In the genomic region with DNA sequence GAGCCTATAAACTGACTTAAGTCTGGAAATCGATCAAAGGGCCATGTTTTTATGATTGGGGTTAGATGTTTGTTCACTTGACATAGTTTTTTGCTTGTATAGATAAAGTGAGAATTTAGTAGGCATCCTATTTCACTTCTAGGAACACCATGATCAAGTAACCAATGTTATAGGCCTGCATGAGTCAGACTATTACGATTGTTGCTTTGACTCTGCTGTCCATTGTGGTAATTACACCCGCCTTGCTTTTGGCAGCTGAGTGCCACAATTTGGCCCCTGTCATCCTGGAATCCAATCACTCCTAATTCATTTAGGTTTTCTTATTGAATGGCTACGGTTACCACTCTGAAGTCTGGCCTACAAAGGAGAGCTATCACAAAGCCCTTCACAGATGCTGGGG, we compare ENCODE assay signal across 17 cellular contexts.
DNase-seq lines count a peak whose midpoint lies in the region; TF ChIP-seq lines count a peak whose summit lies in the region.
"Had no signal": no experiment of that assay in that cellular context is flagged by ENCODE, and none has a peak within 500 bp of the region (broad histone marks: within the 10 kb centered on the region; RNA-seq: fewer than 3 reads in every experiment).

No MANE protein-coding gene starts in this region.

- in situ Hi-C loops in mammary epithelial cell (cut with MboI; ENCODE audit: low sequenced_read_pairs in 2 of 2) = loop anchor here in 1 of 2 donors (10.0 kb wide), 1 partner anchor 63 kb away; no protein-coding TSS in a partner anchor

- H2AFZ ChIP-seq in mammary epithelial cell (ENCODE audit: low read depth, low read length) = no peak overlapping the region
- H2AFZ ChIP-seq in fibroblast of lung (ENCODE audit: low read length) = no peak overlapping the region
- no peak overlapping the region for H2AFZ ChIP-seq in smooth muscle cell (ENCODE audit: low read depth)

- H3K36me3 Mint-ChIP-seq in MCF 10A (ENCODE audit: insufficient read depth, unreplicated experiment) = no peaks in the 10 kb centered on the region
- H3K36me3 Mint-ChIP-seq: CD14-positive monocyte; CD8-positive, alpha-beta T cell had no signal

- no peaks in the 10 kb centered on the region for H3K27me3 ChIP-seq in breast epithelium
- no peaks in the 10 kb centered on the region for H3K27me3 ChIP-seq in mammary epithelial cell (ENCODE audit: insufficient read depth, low read length)
- H3K27me3 ChIP-seq in fibroblast of lung (ENCODE audit: control insufficient read depth, insufficient read depth, low read length) = no peaks in the 10 kb centered on the region
- no peaks in the 10 kb centered on the region for H3K27me3 ChIP-seq in smooth muscle cell (ENCODE audit: low read depth)

- H3K27ac ChIP-seq in breast epithelium = no peak overlapping the region
- no peak overlapping the region for H3K27ac ChIP-seq in mammary epithelial cell (ENCODE audit: insufficient read depth, low read depth, low read length)
- H3K27ac ChIP-seq in fibroblast of lung (ENCODE audit: insufficient read depth, low read length) = no peak overlapping the region
- H3K27ac ChIP-seq in smooth muscle cell (ENCODE audit: low read depth) = no peak overlapping the region
- H3K27ac ChIP-seq: 22Rv1 had no signal

- DNase-seq in MCF 10A (ENCODE audit: unreplicated experiment) = peak; percentile 32
- no peak for DNase-seq in breast epithelium (ENCODE audit: low spot score in 2 of 2)
- peak; percentile 36 for DNase-seq in mammary epithelial cell
- DNase-seq in fibroblast of lung (ENCODE audit: low read depth in 2 of 2) = peak; percentile 17 to 45
- no peak for DNase-seq in activated CD4-positive, alpha-beta T cell treated with anti-CD3 and anti-CD28 coated beads for 1 hour
- DNase-seq in foreskin melanocyte = no peak
- no peak for DNase-seq in smooth muscle cell (lab: John Stamatoyannopoulos, UW; ENCODE audit: unreplicated experiment)
- DNase-seq in activated CD8-positive, alpha-beta memory T cell treated with anti-CD3 and anti-CD28 coated beads for 24 hours = no peak
- DNase-seq: CD8-positive, alpha-beta T cell; COR-L47; DMS153; DMS79 treated with DMSO at 0.1 percent for 48 hours; EL; HFFc6 had no signal

- no TSS peak for BruUV-seq in MCF 10A (replicated peaks; lab: Mats Ljungman, UMichigan)
- BruUV-seq in mammary epithelial cell (replicated peaks; lab: Mats Ljungman, UMichigan) = no TSS peak

- dilution Hi-C loops in mammary epithelial cell (cut with HindIII; ENCODE audit: low sequenced_read_pairs) = no loop called here

- H3K36me3 ChIP-seq in breast epithelium (no peaks in the 10 kb centered on the region), mammary epithelial cell (ENCODE audit: insufficient read depth, low read length) (no peaks in the 10 kb centered on the region), fibroblast of lung (ENCODE audit: control insufficient read depth, insufficient read depth, low read length) (no peaks in the 10 kb centered on the region), smooth muscle cell (ENCODE audit: low read depth) (no peaks in the 10 kb centered on the region)
- H3K36me3 ChIP-seq: HAP-1 had no signal

- WGBS in mammary epithelial cell (ENCODE audit: low coverage, missing lambda C conversion rate) = 69% methylated on average over 4 of the region's 4 CpGs
- WGBS in smooth muscle cell (ENCODE audit: low lambda C conversion rate) = 91% methylated on average over 4 of the region's 4 CpGs

- H4K20me1 ChIP-seq in mammary epithelial cell (ENCODE audit: insufficient read depth, low read length) = no peaks in the 10 kb centered on the region
- no peaks in the 10 kb centered on the region for H4K20me1 ChIP-seq in fibroblast of lung (ENCODE audit: control insufficient read depth, extremely low read depth, insufficient read depth, low read length)
- no peaks in the 10 kb centered on the region for H4K20me1 ChIP-seq in smooth muscle cell (ENCODE audit: low read depth)

- no peak for TF ChIP-seq CTCF in MCF 10A (IDR thresholded peaks at IDR 0.05; ENCODE audit: unreplicated experiment)
- TF ChIP-seq CTCF in breast epithelium (IDR thresholded peaks at IDR 0.05) = no peak
- TF ChIP-seq CTCF in mammary epithelial cell (conservative IDR thresholded peaks at IDR 0.05 in 1 of 2, IDR thresholded peaks at IDR 0.05 in 1 of 2; ENCODE audit: extremely low read depth in 1 of 2, insufficient read depth in 1 of 2, low read depth in 1 of 2, low read length in 2 of 2) = no peak
- TF ChIP-seq CTCF in fibroblast of lung (conservative IDR thresholded peaks at IDR 0.05 in 1 of 2, IDR thresholded peaks at IDR 0.05 in 1 of 2; ENCODE audit: low read depth in 1 of 2, low read length in 2 of 2) = no peak
- TF ChIP-seq CTCF in smooth muscle cell (IDR thresholded peaks at IDR 0.05; ENCODE audit: borderline replicate concordance, insufficient read depth, poor library complexity, severe bottlenecking) = no peak

- intact Hi-C loops in MCF 10A (cut with micrococcal nuclease) = no loop called here
- intact Hi-C loops in breast epithelium (cut with DNase I; ENCODE audit: low total_unique reads) = no loop called here
- intact Hi-C loops in mammary epithelial cell (cut with micrococcal nuclease) = no loop called here

- peaks cover 11% of the 10 kb centered on the region for H3K9me3 Mint-ChIP-seq in MCF 10A (ENCODE audit: unreplicated experiment)

- H3K79me2 ChIP-seq in mammary epithelial cell (ENCODE audit: insufficient read depth, low read length) (no peaks in the 10 kb centered on the region), fibroblast of lung (ENCODE audit: control insufficient read depth, insufficient read depth, low read length) (no peaks in the 10 kb centered on the region), smooth muscle cell (ENCODE audit: low read depth) (no peaks in the 10 kb centered on the region)

- H3K4me2 ChIP-seq in mammary epithelial cell (ENCODE audit: insufficient read depth, low read depth, low read length) (no peak overlapping the region), fibroblast of lung (ENCODE audit: extremely low read depth, insufficient read depth, low read length) (no peak overlapping the region), smooth muscle cell (no peak overlapping the region)

- H3K27me3 Mint-ChIP-seq in MCF 10A (ENCODE audit: insufficient read depth, unreplicated experiment) = no peaks in the 10 kb centered on the region

- H3K4me1 ChIP-seq in breast epithelium = no peaks in the 10 kb centered on the region
- H3K4me1 ChIP-seq in mammary epithelial cell (ENCODE audit: insufficient read depth, low read length) = peaks cover 3% of the 10 kb centered on the region
- H3K4me1 ChIP-seq in fibroblast of lung (ENCODE audit: control insufficient read depth, extremely low read depth, insufficient read depth, low read length) = no peaks in the 10 kb centered on the region
- H3K4me1 ChIP-seq in smooth muscle cell (ENCODE audit: low read depth) = no peaks in the 10 kb centered on the region
- H3K4me1 ChIP-seq: HAP-1 had no signal

- no peak overlapping the region for H3K9ac ChIP-seq in mammary epithelial cell (ENCODE audit: insufficient read depth, low read length)
- no peak overlapping the region for H3K9ac ChIP-seq in fibroblast of lung (ENCODE audit: insufficient read depth, low read length)
- no peak overlapping the region for H3K9ac ChIP-seq in smooth muscle cell (ENCODE audit: low read depth)

- no peaks in the 10 kb centered on the region for H3F3A ChIP-seq in smooth muscle cell (ENCODE audit: low read depth)

- H3K27ac Mint-ChIP-seq in MCF 10A (ENCODE audit: low read depth, unreplicated experiment) = no peak overlapping the region
- H3K27ac Mint-ChIP-seq: CD8-positive, alpha-beta T cell; HFFc6 had no signal

- H3K4me1 Mint-ChIP-seq in MCF 10A (ENCODE audit: insufficient read depth, unreplicated experiment) = peaks cover 12% of the 10 kb centered on the region
- H3K4me1 Mint-ChIP-seq: CD14-positive monocyte had no signal

- CTCF ChIA-PET in MCF 10A (lab: Yijun Ruan, JAX) = no interaction called here
- CTCF ChIA-PET in mammary epithelial cell (lab: Charles Lee; ENCODE audit: low non-redundant PET) = no interaction called here

- no peak overlapping the region for H3K4me3 Mint-ChIP-seq in MCF 10A (ENCODE audit: unreplicated experiment)
- H3K4me3 Mint-ChIP-seq: CD14-positive monocyte; CD8-positive, alpha-beta T cell; HFFc6 had no signal

- no peak for TF ChIP-seq POLR2A in breast epithelium (IDR thresholded peaks at IDR 0.05)

- POLR2A ChIA-PET in MCF 10A (lab: Yijun Ruan, JAX) = no interaction called here

- H3K4me3 ChIP-seq in breast epithelium (no peak overlapping the region), mammary epithelial cell (replicated peaks in 1 of 3; ENCODE audit: insufficient read depth in 1 of 3, low read depth in 2 of 3, low read length in 3 of 3) (no peak overlapping the region), fibroblast of lung (replicated peaks in 1 of 4; ENCODE audit: control extremely low read depth in 1 of 4, insufficient read depth in 1 of 4, low read depth in 3 of 4, low read length in 4 of 4) (no peak overlapping the region), smooth muscle cell (no peak overlapping the region)
- H3K4me3 ChIP-seq: HAP-1 had no signal

- no peaks in the 10 kb centered on the region for H3K9me3 ChIP-seq in breast epithelium
- no peaks in the 10 kb centered on the region for H3K9me3 ChIP-seq in mammary epithelial cell (replicated peaks; ENCODE audit: insufficient read depth, low read length)
- H3K9me3 ChIP-seq in fibroblast of lung (ENCODE audit: control insufficient read depth, insufficient read depth, low read depth, low read length) = no peaks in the 10 kb centered on the region
- H3K9me3 ChIP-seq in smooth muscle cell (replicated peaks; ENCODE audit: low read depth) = no peaks in the 10 kb centered on the region
- H3K9me3 ChIP-seq: HAP-1 had no signal

Comparison
In these comparisons a context has a peak if more than half of its experiments do, and no peak if none do; other contexts are left out.
1. DNase-seq: peak in MCF 10A (single experiment), mammary epithelial cell (single experiment) and fibroblast of lung (2 of 2); none in breast epithelium (0 of 2), activated CD4-positive, alpha-beta T cell treated with anti-CD3 and anti-CD28 coated beads for 1 hour (single experiment), foreskin melanocyte (single experiment), smooth muscle cell (single experiment) and activated CD8-positive, alpha-beta memory T cell treated with anti-CD3 and anti-CD28 coated beads for 24 hours (single experiment).